9 cellular contexts compared by ENCODE assay signal in the genomic region with DNA sequence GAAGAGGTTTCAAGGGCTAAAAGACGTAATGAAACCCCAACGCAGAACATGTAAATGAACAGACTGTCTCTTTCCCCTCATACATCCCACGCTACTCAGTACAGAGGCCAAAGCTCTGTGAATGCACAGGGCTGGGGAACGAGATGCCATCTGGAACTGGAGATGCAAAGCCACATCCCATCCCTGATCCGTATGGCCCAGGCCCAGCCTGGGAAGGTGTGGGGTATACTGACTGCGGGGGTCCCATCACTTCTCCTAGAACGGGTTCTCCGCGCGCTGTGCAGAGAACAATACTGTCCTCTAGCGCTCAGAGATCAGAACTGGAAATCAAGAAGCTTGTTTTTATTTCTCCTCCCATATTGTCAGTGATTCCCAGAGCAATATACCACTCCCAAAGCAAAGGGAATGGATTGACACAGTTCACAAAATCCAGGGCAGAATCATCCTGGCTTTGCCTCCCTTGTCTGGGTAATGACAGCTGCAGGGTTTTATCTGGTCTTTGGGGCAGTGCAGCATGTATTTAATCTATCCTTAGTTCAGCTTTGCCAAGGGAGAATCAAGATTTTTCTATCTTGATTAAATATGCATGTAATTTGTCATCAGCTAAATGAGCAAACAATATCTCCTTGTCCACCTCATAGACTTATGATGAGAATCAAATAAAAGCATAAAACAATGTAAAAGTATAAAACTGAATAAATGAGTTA. TPM values are rescaled to one million over a fixed set of nuclear protein-coding genes. Genes with fewer than 3 reads are reported as not detected.
DNase-seq lines count a peak whose midpoint lies in the region; ATAC-seq and TF ChIP-seq lines count a peak whose summit lies in the region.
"Had no signal": no experiment of that assay in that cellular context is flagged by ENCODE, and none has a peak within 500 bp of the region (broad histone marks: within the 10 kb centered on the region; RNA-seq: fewer than 3 reads in every experiment).

No MANE protein-coding gene starts in this region.

- H3K9me3 ChIP-seq in colonic mucosa (no peaks in the 10 kb centered on the region), lower lobe of right lung (no peaks in the 10 kb centered on the region)

- H3K4me3 ChIP-seq in colonic mucosa (no peak overlapping the region), lower lobe of right lung (peak overlapping the region; percentile 18)

- DNase-seq in ELR (ENCODE audit: low read depth) (peak; percentile 29), NCI-H2227 (lab: John Stamatoyannopoulos, UW; ENCODE audit: unreplicated experiment) (peak; percentile 57), colonic mucosa (no peak), lower lobe of right lung (no peak), NCI-H1417 treated with DMSO at 0.1 percent for 48 hours (lab: John Stamatoyannopoulos, UW) (no peak)
- no peak for DNase-seq in activated naive CD8-positive, alpha-beta T cell treated with anti-CD3 and anti-CD28 coated beads, Interleukin-2, amount 50 U/mL, for 24 hours
- DNase-seq in activated CD4-positive, alpha-beta memory T cell treated with anti-CD3 and anti-CD28 coated beads, Interleukin-2, amount 10 ng/mL, durations not matched to agents 7 days and 5 days = no peak
- DNase-seq in activated CD4-positive, alpha-beta T cell treated with anti-CD3 and anti-CD28 coated beads, Interleukin-2, amount 10 ng/mL, durations not matched to agents 24 days and 14 days = no peak
- DNase-seq: natural killer cell had no signal

- no peaks in the 10 kb centered on the region for H3K4me1 Mint-ChIP-seq in activated naive CD8-positive, alpha-beta T cell treated with anti-CD3 and anti-CD28 coated beads, Interleukin-2, amount 50 U/mL, for 24 hours
- no peaks in the 10 kb centered on the region for H3K4me1 Mint-ChIP-seq in activated CD4-positive, alpha-beta memory T cell treated with anti-CD3 and anti-CD28 coated beads, Interleukin-2, amount 10 ng/mL, durations not matched to agents 7 days and 5 days
- no peaks in the 10 kb centered on the region for H3K4me1 Mint-ChIP-seq in activated CD4-positive, alpha-beta T cell treated with anti-CD3 and anti-CD28 coated beads, Interleukin-2, amount 10 ng/mL, durations not matched to agents 24 days and 14 days
- H3K4me1 Mint-ChIP-seq: natural killer cell had no signal

- no peaks in the 10 kb centered on the region for H3K36me3 Mint-ChIP-seq in activated naive CD8-positive, alpha-beta T cell treated with anti-CD3 and anti-CD28 coated beads, Interleukin-2, amount 50 U/mL, for 24 hours (ENCODE audit: low read depth)
- no peaks in the 10 kb centered on the region for H3K36me3 Mint-ChIP-seq in activated CD4-positive, alpha-beta memory T cell treated with anti-CD3 and anti-CD28 coated beads, Interleukin-2, amount 10 ng/mL, durations not matched to agents 7 days and 5 days (ENCODE audit: low read depth)
- no peaks in the 10 kb centered on the region for H3K36me3 Mint-ChIP-seq in activated CD4-positive, alpha-beta T cell treated with anti-CD3 and anti-CD28 coated beads, Interleukin-2, amount 10 ng/mL, durations not matched to agents 24 days and 14 days (ENCODE audit: low read depth)
- H3K36me3 Mint-ChIP-seq: natural killer cell had no signal

- no peak overlapping the region for H3K27ac ChIP-seq in colonic mucosa
- H3K27ac ChIP-seq in lower lobe of right lung = no peak overlapping the region

- no peak overlapping the region for H3K27ac Mint-ChIP-seq in activated naive CD8-positive, alpha-beta T cell treated with anti-CD3 and anti-CD28 coated beads, Interleukin-2, amount 50 U/mL, for 24 hours
- no peak overlapping the region for H3K27ac Mint-ChIP-seq in activated CD4-positive, alpha-beta memory T cell treated with anti-CD3 and anti-CD28 coated beads, Interleukin-2, amount 10 ng/mL, durations not matched to agents 7 days and 5 days
- no peak overlapping the region for H3K27ac Mint-ChIP-seq in activated CD4-positive, alpha-beta T cell treated with anti-CD3 and anti-CD28 coated beads, Interleukin-2, amount 10 ng/mL, durations not matched to agents 24 days and 14 days
- H3K27ac Mint-ChIP-seq: natural killer cell had no signal

- H3K4me1 ChIP-seq in colonic mucosa = no peaks in the 10 kb centered on the region
- peaks cover 12% of the 10 kb centered on the region for H3K4me1 ChIP-seq in lower lobe of right lung

- ATAC-seq in lower lobe of right lung = peak; percentile 42 to 67
- ATAC-seq in activated naive CD8-positive, alpha-beta T cell treated with anti-CD3 and anti-CD28 coated beads, Interleukin-2, amount 50 U/mL, for 24 hours = no peak

- CTCF ChIA-PET in activated CD4-positive, alpha-beta memory T cell treated with anti-CD3 and anti-CD28 coated beads, Interleukin-2, amount 10 ng/mL, durations not matched to agents 7 days and 5 days (lab: Charles Lee) = interaction anchor here (0.8 kb wide), 2 partner anchors 9 to 381 kb away, joined by 3 to 4 read pairs; no protein-coding TSS in a partner anchor

- intact Hi-C loops in colonic mucosa (cut with DNase I) (loop anchor here (5.0 kb wide), 1 partner anchor 384 kb away; no protein-coding TSS in a partner anchor), lower lobe of right lung (cut with DNase I) (no loop called here)
- intact Hi-C loops in activated CD4-positive, alpha-beta T cell treated with anti-CD3 and anti-CD28 coated beads, Interleukin-2, amount 10 ng/mL, durations not matched to agents 24 days and 14 days (cut with micrococcal nuclease) = no loop called here

- no peaks in the 10 kb centered on the region for H3K27me3 ChIP-seq in colonic mucosa
- H3K27me3 ChIP-seq in lower lobe of right lung (ENCODE audit: low read depth) = no peaks in the 10 kb centered on the region

- H3K27me3 Mint-ChIP-seq in activated naive CD8-positive, alpha-beta T cell treated with anti-CD3 and anti-CD28 coated beads, Interleukin-2, amount 50 U/mL, for 24 hours = peaks cover 4% of the 10 kb centered on the region
- peaks cover 5% of the 10 kb centered on the region for H3K27me3 Mint-ChIP-seq in activated CD4-positive, alpha-beta memory T cell treated with anti-CD3 and anti-CD28 coated beads, Interleukin-2, amount 10 ng/mL, durations not matched to agents 7 days and 5 days
- H3K27me3 Mint-ChIP-seq in activated CD4-positive, alpha-beta T cell treated with anti-CD3 and anti-CD28 coated beads, Interleukin-2, amount 10 ng/mL, durations not matched to agents 24 days and 14 days = peaks cover 2% of the 10 kb centered on the region

- POLR2A ChIA-PET in activated CD4-positive, alpha-beta memory T cell treated with anti-CD3 and anti-CD28 coated beads, Interleukin-2, amount 10 ng/mL, durations not matched to agents 7 days and 5 days (lab: Charles Lee) = no interaction called here

- H3K36me3 ChIP-seq in colonic mucosa = no peaks in the 10 kb centered on the region
- no peaks in the 10 kb centered on the region for H3K36me3 ChIP-seq in lower lobe of right lung

- peaks cover 5% of the 10 kb centered on the region for H3K9me3 Mint-ChIP-seq in activated naive CD8-positive, alpha-beta T cell treated with anti-CD3 and anti-CD28 coated beads, Interleukin-2, amount 50 U/mL, for 24 hours
- H3K9me3 Mint-ChIP-seq in activated CD4-positive, alpha-beta memory T cell treated with anti-CD3 and anti-CD28 coated beads, Interleukin-2, amount 10 ng/mL, durations not matched to agents 7 days and 5 days = no peaks in the 10 kb centered on the region
- no peaks in the 10 kb centered on the region for H3K9me3 Mint-ChIP-seq in activated CD4-positive, alpha-beta T cell treated with anti-CD3 and anti-CD28 coated beads, Interleukin-2, amount 10 ng/mL, durations not matched to agents 24 days and 14 days
- H3K9me3 Mint-ChIP-seq: natural killer cell had no signal

- H3K9ac ChIP-seq in colonic mucosa (ENCODE audit: low read depth in 2 of 2, low read length in 2 of 2) = no peak overlapping the region

- no peak overlapping the region for H3K4me3 Mint-ChIP-seq in activated naive CD8-positive, alpha-beta T cell treated with anti-CD3 and anti-CD28 coated beads, Interleukin-2, amount 50 U/mL, for 24 hours
- H3K4me3 Mint-ChIP-seq in activated CD4-positive, alpha-beta memory T cell treated with anti-CD3 and anti-CD28 coated beads, Interleukin-2, amount 10 ng/mL, durations not matched to agents 7 days and 5 days = no peak overlapping the region
- no peak overlapping the region for H3K4me3 Mint-ChIP-seq in activated CD4-positive, alpha-beta T cell treated with anti-CD3 and anti-CD28 coated beads, Interleukin-2, amount 10 ng/mL, durations not matched to agents 24 days and 14 days
- H3K4me3 Mint-ChIP-seq: natural killer cell had no signal

- TF ChIP-seq CTCF in colonic mucosa (IDR thresholded peaks at IDR 0.05) = peak; percentile 57
- TF ChIP-seq CTCF in lower lobe of right lung (IDR thresholded peaks at IDR 0.05) = peak; percentile 75

RNA-seq across cellular contexts. Expression of a gene that starts 47.3 kb away (rescaled TPM):
- total RNA-seq in colonic mucosa (10 to 100 TPM; 13.6 to 48.6 TPM), lower lobe of right lung (26.8 TPM)
- total RNA-seq in activated CD4-positive, alpha-beta memory T cell treated with anti-CD3 and anti-CD28 coated beads, Interleukin-2, amount 10 ng/mL, durations not matched to agents 7 days and 5 days = 1 to 10 TPM; 2.2 to 3.3 TPM
- total RNA-seq in activated CD4-positive, alpha-beta T cell treated with anti-CD3 and anti-CD28 coated beads, Interleukin-2, amount 10 ng/mL, durations not matched to agents 24 days and 14 days = not detected in 2 replicates

Comparison
In these comparisons a context has a peak if more than half of its experiments do, and no peak if none do; other contexts are left out.
1. DNase-seq: peak in ELR (single experiment) and NCI-H2227 (single experiment); none in colonic mucosa (single experiment), lower lobe of right lung (single experiment), NCI-H1417 treated with DMSO at 0.1 percent for 48 hours (single experiment), activated naive CD8-positive, alpha-beta T cell treated with anti-CD3 and anti-CD28 coated beads, Interleukin-2, amount 50 U/mL, for 24 hours (single experiment), activated CD4-positive, alpha-beta memory T cell treated with anti-CD3 and anti-CD28 coated beads, Interleukin-2, amount 10 ng/mL, durations not matched to agents 7 days and 5 days (single experiment) and activated CD4-positive, alpha-beta T cell treated with anti-CD3 and anti-CD28 coated beads, Interleukin-2, amount 10 ng/mL, durations not matched to agents 24 days and 14 days (single experiment).